ENCODE assay signal across 8 cellular contexts in the genomic region with DNA sequence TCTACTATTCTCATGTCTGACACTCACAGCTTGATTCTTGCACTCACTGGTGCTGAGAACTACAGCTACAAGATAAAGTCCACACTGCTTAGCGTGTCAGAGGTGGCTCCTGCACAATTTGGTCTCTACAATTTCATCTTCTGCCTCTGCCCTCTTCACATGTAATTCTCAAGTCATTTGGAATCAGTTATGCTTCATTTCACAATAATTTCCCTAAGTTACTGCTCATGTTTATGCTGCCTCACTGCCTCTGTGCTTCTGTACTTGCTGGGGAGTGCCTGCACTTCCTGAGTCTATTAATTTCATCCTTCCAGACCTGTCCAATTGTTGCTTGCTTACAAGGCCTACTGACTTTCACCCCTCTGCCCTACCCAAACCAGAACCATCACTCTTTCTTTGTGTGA. TPM values are rescaled to one million over a fixed set of nuclear protein-coding genes. Genes with fewer than 3 reads are reported as not detected.
A peak's percentile ranks its signal among the peaks of the same experiment; 100 is the strongest.
DNase-seq lines count a peak whose midpoint lies in the region; ATAC-seq and TF ChIP-seq lines count a peak whose summit lies in the region.

No MANE protein-coding gene starts in this region.

- no peak overlapping the region for H3K4ac ChIP-seq in H9 (ENCODE audit: low read depth, low read length)

- H4K8ac ChIP-seq in H9 (replicated peaks; ENCODE audit: insufficient read length, low read depth, low read length) = peak overlapping the region; percentile 47

- H3K27ac ChIP-seq in H9 (ENCODE audit: insufficient read length, low read depth, low read length) (no peak overlapping the region), right atrium auricular region (peak overlapping the region; percentile 52 to 74)

- no peak overlapping the region for H2AK5ac ChIP-seq in H9 (ENCODE audit: insufficient read length, low read length)

- H2BK5ac ChIP-seq in H9 (ENCODE audit: insufficient read length, low read length) = no peak overlapping the region

- peaks cover 5 to 6% of the 10 kb centered on the region in 2 experiments; a peak in 3 of 4 replicates for H3K4me1 Mint-ChIP-seq in H9
- peaks cover 16% of the 10 kb centered on the region for H3K4me1 Mint-ChIP-seq in stimulated activated effector memory CD8-positive, alpha-beta T cell treated with anti-CD3 and anti-CD28 coated beads, Interleukin-12 subunit alpha, Interleukin-12 subunit beta, amount 100 ng/mL, for 72 hours

- H3K27me3 Mint-ChIP-seq in H9 (ENCODE audit: low read depth) = no peaks in the 10 kb centered on the region

- no peak overlapping the region for H3K56ac ChIP-seq in H9 (ENCODE audit: insufficient read length, low read depth, low read length)

- DNase-seq in H9 (no peak), amniotic epithelial cell (ENCODE audit: low read depth) (peak; percentile 98), right atrium auricular region (ENCODE audit: low spot score) (no peak), SHP77 (lab: John Stamatoyannopoulos, UW) (no peak)
- DNase-seq in stimulated activated effector memory CD8-positive, alpha-beta T cell treated with anti-CD3 and anti-CD28 coated beads, Interleukin-12 subunit alpha, Interleukin-12 subunit beta, amount 100 ng/mL, for 72 hours (ENCODE audit: low spot score in 2 of 2) = no peak

- no peak for ATAC-seq in stimulated activated effector memory CD8-positive, alpha-beta T cell treated with anti-CD3 and anti-CD28 coated beads, Interleukin-12 subunit alpha, Interleukin-12 subunit beta, amount 100 ng/mL, for 72 hours
- no peak for ATAC-seq in GM21528 (IDR thresholded peaks at IDR 0.05; ENCODE audit: low FRiP score, unreplicated experiment)
- ATAC-seq in HG03469 (IDR thresholded peaks at IDR 0.05; ENCODE audit: unreplicated experiment) = no peak
- ATAC-seq in GM21825 (IDR thresholded peaks at IDR 0.05; ENCODE audit: unreplicated experiment) = no peak

- H4K20me1 ChIP-seq in H9 (ENCODE audit: control insufficient read depth, insufficient read depth, insufficient read length) = no peaks in the 10 kb centered on the region

- H3T11ph ChIP-seq in H9 (ENCODE audit: low read length) = no peak overlapping the region

- TF ChIP-seq CTCF in H9 (conservative IDR thresholded peaks at IDR 0.05) (no peak), right atrium auricular region (IDR thresholded peaks at IDR 0.05) (no peak)

- WGBS in H9 (ENCODE audit: extremely low coverage, insufficient read length, low lambda C conversion rate) = no CpG with 5 or more reads among the region's 1 CpG

- no peaks in the 10 kb centered on the region for H3K79me2 ChIP-seq in H9 (ENCODE audit: insufficient read depth, low read length)

- H3K36me3 ChIP-seq in right atrium auricular region = no peaks in the 10 kb centered on the region

- H2BK15ac ChIP-seq in H9 (ENCODE audit: low read depth, low read length) = no peak overlapping the region

- H3K4me2 ChIP-seq in H9 (ENCODE audit: insufficient read depth, insufficient read length, low read length) = no peak overlapping the region

- H3K9ac ChIP-seq in H9 (ENCODE audit: extremely low read depth, insufficient read length, low read length) = no peak overlapping the region

- no peaks in the 10 kb centered on the region for H3K36me3 Mint-ChIP-seq in H9 (ENCODE audit: insufficient read depth in 1 of 3, low read depth in 3 of 3)
- H3K36me3 Mint-ChIP-seq in stimulated activated effector memory CD8-positive, alpha-beta T cell treated with anti-CD3 and anti-CD28 coated beads, Interleukin-12 subunit alpha, Interleukin-12 subunit beta, amount 100 ng/mL, for 72 hours = no peaks in the 10 kb centered on the region

- no peak overlapping the region; a peak in 1 of 7 replicates for H3K27ac Mint-ChIP-seq in H9
- peak overlapping the region; percentile 13 for H3K27ac Mint-ChIP-seq in stimulated activated effector memory CD8-positive, alpha-beta T cell treated with anti-CD3 and anti-CD28 coated beads, Interleukin-12 subunit alpha, Interleukin-12 subunit beta, amount 100 ng/mL, for 72 hours

- no peaks in the 10 kb centered on the region for H3K79me1 ChIP-seq in H9 (ENCODE audit: insufficient read depth, low read depth, low read length, poor library complexity, severe bottlenecking)

- H3K4me3 ChIP-seq in right atrium auricular region = no peak overlapping the region

- H3K4me3 Mint-ChIP-seq in H9 = no peak overlapping the region
- H3K4me3 Mint-ChIP-seq in stimulated activated effector memory CD8-positive, alpha-beta T cell treated with anti-CD3 and anti-CD28 coated beads, Interleukin-12 subunit alpha, Interleukin-12 subunit beta, amount 100 ng/mL, for 72 hours = no peak overlapping the region

- no peak overlapping the region for H3K23ac ChIP-seq in H9 (ENCODE audit: insufficient read length, low read depth, low read length)

- no peak overlapping the region for H2BK120ac ChIP-seq in H9 (ENCODE audit: low read depth, low read length, poor library complexity, severe bottlenecking)

- no peak overlapping the region for H4K5ac ChIP-seq in H9 (ENCODE audit: insufficient read length, low read depth, low read length)

- H2BK20ac ChIP-seq in H9 (ENCODE audit: low read depth, low read length, poor library complexity, severe bottlenecking) = no peak overlapping the region

- H3K14ac ChIP-seq in H9 (ENCODE audit: insufficient read depth, low read length) = no peak overlapping the region

- no peak overlapping the region for H2AFZ ChIP-seq in H9 (ENCODE audit: low read length)

- H3K9me3 ChIP-seq in H9 (ENCODE audit: control insufficient read depth, low read depth, low read length) (no peaks in the 10 kb centered on the region), right atrium auricular region (no peaks in the 10 kb centered on the region)

- H4K91ac ChIP-seq in H9 (ENCODE audit: insufficient read length, low read depth, low read length) = no peak overlapping the region

- H2BK12ac ChIP-seq in H9 (ENCODE audit: insufficient read length, low read depth, low read length) = no peak overlapping the region

- H3K18ac ChIP-seq in H9 (ENCODE audit: insufficient read length, low read depth, low read length) = no peak overlapping the region

- H3K27me3 ChIP-seq in H9 (ENCODE audit: insufficient read depth, low read length) (no peaks in the 10 kb centered on the region), right atrium auricular region (no peaks in the 10 kb centered on the region)

- H3K23me2 ChIP-seq in H9 (ENCODE audit: insufficient read length, low read depth, low read length, poor library complexity, severe bottlenecking) = no peaks in the 10 kb centered on the region

- no peaks in the 10 kb centered on the region for H3K9me3 Mint-ChIP-seq in H9
- H3K9me3 Mint-ChIP-seq in stimulated activated effector memory CD8-positive, alpha-beta T cell treated with anti-CD3 and anti-CD28 coated beads, Interleukin-12 subunit alpha, Interleukin-12 subunit beta, amount 100 ng/mL, for 72 hours = no peaks in the 10 kb centered on the region

- H3K4me1 ChIP-seq in H9 (ENCODE audit: insufficient read depth, low read length) = no peaks in the 10 kb centered on the region
- H3K4me1 ChIP-seq in right atrium auricular region = peaks cover 0 to 49% of the 10 kb centered on the region in 2 donors

RNA-seq across cellular contexts. Expression of a gene that starts 11.6 kb away (rescaled TPM):
- total RNA-seq in H9 (2021) (36.9 and 44.0 TPM in 2 replicates), right atrium auricular region (10 to 100 TPM; 37.0 to 64.4 TPM)
